In genomic region chr12:57846577-57847319, GRCh38 we compare ENCODE assay signal across 1 cellular context.
TF ChIP-seq lines count a peak whose summit lies in the region.

A gene with protein sequence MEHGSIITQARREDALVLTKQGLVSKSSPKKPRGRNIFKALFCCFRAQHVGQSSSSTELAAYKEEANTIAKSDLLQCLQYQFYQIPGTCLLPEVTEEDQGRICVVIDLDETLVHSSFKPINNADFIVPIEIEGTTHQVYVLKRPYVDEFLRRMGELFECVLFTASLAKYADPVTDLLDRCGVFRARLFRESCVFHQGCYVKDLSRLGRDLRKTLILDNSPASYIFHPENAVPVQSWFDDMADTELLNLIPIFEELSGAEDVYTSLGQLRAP (minus strand): TSS chr12:57846729. CDS start chr12:57846435, 294 bp downstream.

TF ChIP-seq in WTC11, 78 proteins besides CTCF, POLR2A, EP300 and RAD21 (continued from another document and continues in another):
- TF ChIP-seq FOXP4 (CRISPR knock-in tag; IDR thresholded peaks at IDR 0.05), result peak; percentile 27; the same call in 1 of the 2 replicates
- peak; percentile 73; the same call in 1 of the 2 replicates for TF ChIP-seq GTF2I (CRISPR knock-in tag; conservative IDR thresholded peaks at IDR 0.05)
- TF ChIP-seq, protein P1, sequence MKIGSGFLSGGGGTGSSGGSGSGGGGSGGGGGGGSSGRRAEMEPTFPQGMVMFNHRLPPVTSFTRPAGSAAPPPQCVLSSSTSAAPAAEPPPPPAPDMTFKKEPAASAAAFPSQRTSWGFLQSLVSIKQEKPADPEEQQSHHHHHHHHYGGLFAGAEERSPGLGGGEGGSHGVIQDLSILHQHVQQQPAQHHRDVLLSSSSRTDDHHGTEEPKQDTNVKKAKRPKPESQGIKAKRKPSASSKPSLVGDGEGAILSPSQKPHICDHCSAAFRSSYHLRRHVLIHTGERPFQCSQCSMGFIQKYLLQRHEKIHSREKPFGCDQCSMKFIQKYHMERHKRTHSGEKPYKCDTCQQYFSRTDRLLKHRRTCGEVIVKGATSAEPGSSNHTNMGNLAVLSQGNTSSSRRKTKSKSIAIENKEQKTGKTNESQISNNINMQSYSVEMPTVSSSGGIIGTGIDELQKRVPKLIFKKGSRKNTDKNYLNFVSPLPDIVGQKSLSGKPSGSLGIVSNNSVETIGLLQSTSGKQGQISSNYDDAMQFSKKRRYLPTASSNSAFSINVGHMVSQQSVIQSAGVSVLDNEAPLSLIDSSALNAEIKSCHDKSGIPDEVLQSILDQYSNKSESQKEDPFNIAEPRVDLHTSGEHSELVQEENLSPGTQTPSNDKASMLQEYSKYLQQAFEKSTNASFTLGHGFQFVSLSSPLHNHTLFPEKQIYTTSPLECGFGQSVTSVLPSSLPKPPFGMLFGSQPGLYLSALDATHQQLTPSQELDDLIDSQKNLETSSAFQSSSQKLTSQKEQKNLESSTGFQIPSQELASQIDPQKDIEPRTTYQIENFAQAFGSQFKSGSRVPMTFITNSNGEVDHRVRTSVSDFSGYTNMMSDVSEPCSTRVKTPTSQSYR (CRISPR knock-in tag; IDR thresholded peaks at IDR 0.05), result no peak
- TF ChIP-seq ZNF423 (CRISPR knock-in tag; IDR thresholded peaks at IDR 0.05), result no peak; the same call in 1 of the 2 replicates
- TF ChIP-seq ATF6 (CRISPR knock-in tag; IDR thresholded peaks at IDR 0.05), result no peak
- TF ChIP-seq, protein P2, sequence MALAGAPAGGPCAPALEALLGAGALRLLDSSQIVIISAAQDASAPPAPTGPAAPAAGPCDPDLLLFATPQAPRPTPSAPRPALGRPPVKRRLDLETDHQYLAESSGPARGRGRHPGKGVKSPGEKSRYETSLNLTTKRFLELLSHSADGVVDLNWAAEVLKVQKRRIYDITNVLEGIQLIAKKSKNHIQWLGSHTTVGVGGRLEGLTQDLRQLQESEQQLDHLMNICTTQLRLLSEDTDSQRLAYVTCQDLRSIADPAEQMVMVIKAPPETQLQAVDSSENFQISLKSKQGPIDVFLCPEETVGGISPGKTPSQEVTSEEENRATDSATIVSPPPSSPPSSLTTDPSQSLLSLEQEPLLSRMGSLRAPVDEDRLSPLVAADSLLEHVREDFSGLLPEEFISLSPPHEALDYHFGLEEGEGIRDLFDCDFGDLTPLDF (CRISPR knock-in tag; IDR thresholded peaks at IDR 0.05), result no peak
- peak; percentile 72; the same call in 1 of the 2 replicates for TF ChIP-seq TEAD4 (CRISPR knock-in tag; IDR thresholded peaks at IDR 0.05)
- TF ChIP-seq EMX1 (CRISPR knock-in tag; IDR thresholded peaks at IDR 0.05), result no peak
- TF ChIP-seq E2F4 (CRISPR knock-in tag; IDR thresholded peaks at IDR 0.05; ENCODE audit: borderline replicate concordance, low read depth), result no peak
- peak; percentile 65; the same call in 1 of the 2 replicates for TF ChIP-seq TEAD1 (CRISPR knock-in tag; IDR thresholded peaks at IDR 0.05)
- no peak for TF ChIP-seq ZNF671 (CRISPR knock-in tag; IDR thresholded peaks at IDR 0.05)
- TF ChIP-seq ZNF232 (CRISPR knock-in tag; IDR thresholded peaks at IDR 0.05), result no peak
- TF ChIP-seq ZBTB43 (CRISPR knock-in tag; IDR thresholded peaks at IDR 0.05), result 0 out of 2 replicates have a peak, but pooled peaks have one; percentile 12
- peak; percentile 89 for TF ChIP-seq FOXK1 (CRISPR knock-in tag; IDR thresholded peaks at IDR 0.05)
- TF ChIP-seq CBFB (CRISPR knock-in tag; IDR thresholded peaks at IDR 0.05; ENCODE audit: low read depth), result no peak
- TF ChIP-seq, protein P3, sequence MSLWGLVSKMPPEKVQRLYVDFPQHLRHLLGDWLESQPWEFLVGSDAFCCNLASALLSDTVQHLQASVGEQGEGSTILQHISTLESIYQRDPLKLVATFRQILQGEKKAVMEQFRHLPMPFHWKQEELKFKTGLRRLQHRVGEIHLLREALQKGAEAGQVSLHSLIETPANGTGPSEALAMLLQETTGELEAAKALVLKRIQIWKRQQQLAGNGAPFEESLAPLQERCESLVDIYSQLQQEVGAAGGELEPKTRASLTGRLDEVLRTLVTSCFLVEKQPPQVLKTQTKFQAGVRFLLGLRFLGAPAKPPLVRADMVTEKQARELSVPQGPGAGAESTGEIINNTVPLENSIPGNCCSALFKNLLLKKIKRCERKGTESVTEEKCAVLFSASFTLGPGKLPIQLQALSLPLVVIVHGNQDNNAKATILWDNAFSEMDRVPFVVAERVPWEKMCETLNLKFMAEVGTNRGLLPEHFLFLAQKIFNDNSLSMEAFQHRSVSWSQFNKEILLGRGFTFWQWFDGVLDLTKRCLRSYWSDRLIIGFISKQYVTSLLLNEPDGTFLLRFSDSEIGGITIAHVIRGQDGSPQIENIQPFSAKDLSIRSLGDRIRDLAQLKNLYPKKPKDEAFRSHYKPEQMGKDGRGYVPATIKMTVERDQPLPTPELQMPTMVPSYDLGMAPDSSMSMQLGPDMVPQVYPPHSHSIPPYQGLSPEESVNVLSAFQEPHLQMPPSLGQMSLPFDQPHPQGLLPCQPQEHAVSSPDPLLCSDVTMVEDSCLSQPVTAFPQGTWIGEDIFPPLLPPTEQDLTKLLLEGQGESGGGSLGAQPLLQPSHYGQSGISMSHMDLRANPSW (CRISPR knock-in tag; conservative IDR thresholded peaks at IDR 0.05; ENCODE audit: low read depth), result no peak
- no peak for TF ChIP-seq FOXJ3 (CRISPR knock-in tag; IDR thresholded peaks at IDR 0.05; ENCODE audit: borderline replicate concordance)
- TF ChIP-seq SP1 (CRISPR knock-in tag; conservative IDR thresholded peaks at IDR 0.05), result peak; percentile 87
- TF ChIP-seq, protein P4, sequence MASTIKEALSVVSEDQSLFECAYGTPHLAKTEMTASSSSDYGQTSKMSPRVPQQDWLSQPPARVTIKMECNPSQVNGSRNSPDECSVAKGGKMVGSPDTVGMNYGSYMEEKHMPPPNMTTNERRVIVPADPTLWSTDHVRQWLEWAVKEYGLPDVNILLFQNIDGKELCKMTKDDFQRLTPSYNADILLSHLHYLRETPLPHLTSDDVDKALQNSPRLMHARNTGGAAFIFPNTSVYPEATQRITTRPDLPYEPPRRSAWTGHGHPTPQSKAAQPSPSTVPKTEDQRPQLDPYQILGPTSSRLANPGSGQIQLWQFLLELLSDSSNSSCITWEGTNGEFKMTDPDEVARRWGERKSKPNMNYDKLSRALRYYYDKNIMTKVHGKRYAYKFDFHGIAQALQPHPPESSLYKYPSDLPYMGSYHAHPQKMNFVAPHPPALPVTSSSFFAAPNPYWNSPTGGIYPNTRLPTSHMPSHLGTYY (CRISPR knock-in tag; IDR thresholded peaks at IDR 0.05), result no peak
- TF ChIP-seq, protein P5, sequence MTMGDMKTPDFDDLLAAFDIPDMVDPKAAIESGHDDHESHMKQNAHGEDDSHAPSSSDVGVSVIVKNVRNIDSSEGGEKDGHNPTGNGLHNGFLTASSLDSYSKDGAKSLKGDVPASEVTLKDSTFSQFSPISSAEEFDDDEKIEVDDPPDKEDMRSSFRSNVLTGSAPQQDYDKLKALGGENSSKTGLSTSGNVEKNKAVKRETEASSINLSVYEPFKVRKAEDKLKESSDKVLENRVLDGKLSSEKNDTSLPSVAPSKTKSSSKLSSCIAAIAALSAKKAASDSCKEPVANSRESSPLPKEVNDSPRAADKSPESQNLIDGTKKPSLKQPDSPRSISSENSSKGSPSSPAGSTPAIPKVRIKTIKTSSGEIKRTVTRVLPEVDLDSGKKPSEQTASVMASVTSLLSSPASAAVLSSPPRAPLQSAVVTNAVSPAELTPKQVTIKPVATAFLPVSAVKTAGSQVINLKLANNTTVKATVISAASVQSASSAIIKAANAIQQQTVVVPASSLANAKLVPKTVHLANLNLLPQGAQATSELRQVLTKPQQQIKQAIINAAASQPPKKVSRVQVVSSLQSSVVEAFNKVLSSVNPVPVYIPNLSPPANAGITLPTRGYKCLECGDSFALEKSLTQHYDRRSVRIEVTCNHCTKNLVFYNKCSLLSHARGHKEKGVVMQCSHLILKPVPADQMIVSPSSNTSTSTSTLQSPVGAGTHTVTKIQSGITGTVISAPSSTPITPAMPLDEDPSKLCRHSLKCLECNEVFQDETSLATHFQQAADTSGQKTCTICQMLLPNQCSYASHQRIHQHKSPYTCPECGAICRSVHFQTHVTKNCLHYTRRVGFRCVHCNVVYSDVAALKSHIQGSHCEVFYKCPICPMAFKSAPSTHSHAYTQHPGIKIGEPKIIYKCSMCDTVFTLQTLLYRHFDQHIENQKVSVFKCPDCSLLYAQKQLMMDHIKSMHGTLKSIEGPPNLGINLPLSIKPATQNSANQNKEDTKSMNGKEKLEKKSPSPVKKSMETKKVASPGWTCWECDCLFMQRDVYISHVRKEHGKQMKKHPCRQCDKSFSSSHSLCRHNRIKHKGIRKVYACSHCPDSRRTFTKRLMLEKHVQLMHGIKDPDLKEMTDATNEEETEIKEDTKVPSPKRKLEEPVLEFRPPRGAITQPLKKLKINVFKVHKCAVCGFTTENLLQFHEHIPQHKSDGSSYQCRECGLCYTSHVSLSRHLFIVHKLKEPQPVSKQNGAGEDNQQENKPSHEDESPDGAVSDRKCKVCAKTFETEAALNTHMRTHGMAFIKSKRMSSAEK (CRISPR knock-in tag; IDR thresholded peaks at IDR 0.05; ENCODE audit: borderline replicate concordance), result no peak
- no peak for TF ChIP-seq ZNF317 (CRISPR knock-in tag; IDR thresholded peaks at IDR 0.05; ENCODE audit: borderline replicate concordance, low read depth)
- peak; percentile 94 for TF ChIP-seq PRDM15 (CRISPR knock-in tag; IDR thresholded peaks at IDR 0.05)
- TF ChIP-seq, protein P6, sequence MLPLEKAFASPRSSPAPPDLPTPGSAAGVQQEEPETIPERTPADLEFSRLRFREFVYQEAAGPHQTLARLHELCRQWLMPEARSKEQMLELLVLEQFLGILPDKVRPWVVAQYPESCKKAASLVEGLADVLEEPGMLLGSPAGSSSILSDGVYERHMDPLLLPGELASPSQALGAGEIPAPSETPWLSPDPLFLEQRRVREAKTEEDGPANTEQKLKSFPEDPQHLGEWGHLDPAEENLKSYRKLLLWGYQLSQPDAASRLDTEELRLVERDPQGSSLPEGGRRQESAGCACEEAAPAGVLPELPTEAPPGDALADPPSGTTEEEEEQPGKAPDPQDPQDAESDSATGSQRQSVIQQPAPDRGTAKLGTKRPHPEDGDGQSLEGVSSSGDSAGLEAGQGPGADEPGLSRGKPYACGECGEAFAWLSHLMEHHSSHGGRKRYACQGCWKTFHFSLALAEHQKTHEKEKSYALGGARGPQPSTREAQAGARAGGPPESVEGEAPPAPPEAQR (CRISPR knock-in tag; IDR thresholded peaks at IDR 0.05), result no peak
- TF ChIP-seq ZNF416 (CRISPR knock-in tag; IDR thresholded peaks at IDR 0.05), result no peak
